ENCODE assay signal across 14 cellular contexts in genomic region chr3:135929670-135930069, GRCh38. TPM values are rescaled to one million over a fixed set of nuclear protein-coding genes. Genes with fewer than 3 reads are reported as not detected.
DNase-seq lines count a peak whose midpoint lies in the region; ATAC-seq and TF ChIP-seq lines count a peak whose summit lies in the region.
"Had no signal": no experiment of that assay in that cellular context is flagged by ENCODE, and none has a peak within 500 bp of the region (broad histone marks: within the 10 kb centered on the region; RNA-seq: fewer than 3 reads in every experiment).

No MANE protein-coding gene starts in this region.

- no peak for TF ChIP-seq POLR2A in gastroesophageal sphincter (IDR thresholded peaks at IDR 0.05)

- H3K4me3 Mint-ChIP-seq in immature natural killer cell, result no peak overlapping the region

- TF ChIP-seq CTCF in astrocyte of the cerebellum (IDR thresholded peaks at IDR 0.05; ENCODE audit: low read depth, low read length, missing control alignments) (no peak), gastroesophageal sphincter (IDR thresholded peaks at IDR 0.05) (peak in 2 of 4 experiments; percentile 15 to 20), GM13976 (IDR thresholded peaks at IDR 0.05; ENCODE audit: borderline replicate concordance, control extremely low read depth, extremely low read depth, insufficient read depth, missing control alignments) (no peak)

- H3K27ac ChIP-seq in gastroesophageal sphincter, result peak overlapping the region in 2 of 4 donors; percentile 39 to 43
- H3K27ac ChIP-seq: BLaER1 had no signal

- no peaks in the 10 kb centered on the region for H3K4me1 Mint-ChIP-seq in immature natural killer cell

- peak; percentile 9 for DNase-seq in ELR (ENCODE audit: low read depth)
- DNase-seq in astrocyte of the cerebellum (ENCODE audit: low read depth), result peak; percentile 42
- DNase-seq in renal cortical epithelial cell (ENCODE audit: low read depth), result peak; percentile 86
- no peak for DNase-seq in immature natural killer cell
- DNase-seq in GM13976 (ENCODE audit: low spot score), result no peak
- no peak for DNase-seq in 8988T
- DNase-seq: activated CD4-positive, alpha-beta T cell treated with anti-CD3 and anti-CD28 coated beads, Interleukin-2, amount 50 U/mL, for 48 hours; activated naive CD4-positive, alpha-beta T cell treated with anti-CD3 and anti-CD28 coated beads, Interleukin-2, amount 50 U/mL, for 16 hours; islet precursor cell; NCI-H146; T-helper 1 cell had no signal

- 9 to 27% methylated on average over 1 of the region's 1 CpG for WGBS in gastroesophageal sphincter (ENCODE audit: low coverage in 1 of 2), 2 donors

- no peak overlapping the region for H3K27ac Mint-ChIP-seq in immature natural killer cell

- H3K4me3 ChIP-seq in astrocyte of the cerebellum (ENCODE audit: low read depth, low read length) (no peak overlapping the region), gastroesophageal sphincter (no peak overlapping the region)
- H3K4me3 ChIP-seq: BLaER1 had no signal

- H3K36me3 Mint-ChIP-seq in immature natural killer cell, result no peaks in the 10 kb centered on the region

- H3K27me3 ChIP-seq in gastroesophageal sphincter, result no peaks in the 10 kb centered on the region
- H3K27me3 ChIP-seq: BLaER1 had no signal

- H3K9me3 ChIP-seq in gastroesophageal sphincter, result no peaks in the 10 kb centered on the region
- H3K9me3 ChIP-seq: BLaER1 had no signal

- peak; percentile 39 for ATAC-seq in gastroesophageal sphincter
- ATAC-seq in HG03280 (IDR thresholded peaks at IDR 0.05; ENCODE audit: unreplicated experiment), result no peak

- peaks cover 0 to 2% (median 1%) of the 10 kb centered on the region in 6 donors for H3K9me3 Mint-ChIP-seq in immature natural killer cell

- peaks cover 2 to 4% (median 3%) of the 10 kb centered on the region in 3 donors for H3K27me3 Mint-ChIP-seq in immature natural killer cell (ENCODE audit: low read depth in 3 of 3)

- TF ChIP-seq EP300 in gastroesophageal sphincter (IDR thresholded peaks at IDR 0.05), result no peak

- no peaks in the 10 kb centered on the region for H3K36me3 ChIP-seq in gastroesophageal sphincter
- H3K36me3 ChIP-seq: BLaER1 had no signal

- in situ Hi-C loops in astrocyte of the cerebellum (cut with HindIII; ENCODE audit: low sequenced_read_pairs) (no loop called here), GM13976 (cut with MboI; ENCODE audit: low sequenced_read_pairs, unreplicated experiment) (no loop called here)

- H3K4me1 ChIP-seq in gastroesophageal sphincter, result peaks cover 0 to 14% (median 4%) of the 10 kb centered on the region in 3 donors
- H3K4me1 ChIP-seq: BLaER1 had no signal

RNA-seq across cellular contexts. Expression of gene PPP2R3A, which starts 35.9 kb away (rescaled TPM):
- total RNA-seq in gastroesophageal sphincter, result 10 to 100 TPM; 22.5 to 31.8 (median 27.8) TPM
- total RNA-seq in renal cortical epithelial cell, result 36.6 and 98.2 TPM in 2 replicates
- polyA plus RNA-seq in immature natural killer cell, result under 1 TPM; 0.06 to 0.24 (median 0.09) TPM

Comparison
In these comparisons a context has a peak if more than half of its experiments do, and no peak if none do; other contexts are left out.
1. DNase-seq: peak in ELR (single experiment), astrocyte of the cerebellum (single experiment) and renal cortical epithelial cell (single experiment); none in immature natural killer cell (0 of 3), GM13976 (single experiment) and 8988T (single experiment).